In the genomic region with DNA sequence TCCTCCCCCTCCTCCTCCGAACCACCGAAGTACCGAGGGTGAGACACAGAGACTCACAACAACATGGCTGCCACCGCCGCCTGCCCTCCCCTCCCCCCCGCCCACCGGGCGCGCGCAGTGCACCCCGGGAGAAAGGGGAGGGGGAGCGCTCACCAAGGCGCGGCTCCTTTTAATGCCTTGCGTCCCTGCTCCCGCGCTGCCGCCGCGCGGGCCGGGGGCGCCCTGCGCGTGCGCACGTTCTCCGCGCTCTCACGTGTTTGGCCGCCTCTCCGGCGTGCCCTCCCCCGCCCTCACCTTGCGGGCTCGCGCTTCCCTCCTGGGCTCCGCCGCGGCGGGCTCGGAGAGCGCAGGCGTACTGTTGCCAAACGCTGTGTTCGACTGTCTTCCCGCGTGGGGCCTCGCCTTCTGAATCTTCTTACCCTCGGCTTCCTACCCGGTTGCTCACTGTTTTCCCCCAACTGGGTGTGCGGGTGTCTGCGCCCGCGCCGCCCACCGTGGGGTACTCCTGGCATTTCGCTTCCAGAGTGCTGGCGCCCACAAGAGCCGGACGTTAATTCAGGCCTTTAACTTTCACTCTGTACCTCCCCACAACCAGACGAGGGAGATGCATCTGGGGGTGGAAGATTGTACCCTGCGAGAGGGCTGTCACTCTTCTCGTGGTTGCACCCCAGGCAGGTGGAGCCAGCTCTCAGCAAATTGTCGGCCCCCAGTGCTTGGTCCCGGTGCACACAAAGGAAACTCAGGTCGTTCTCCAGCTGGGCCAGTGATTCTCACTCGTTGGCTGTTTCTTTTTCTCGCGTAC, we compare ENCODE assay signal across 8 cellular contexts. TPM values are rescaled to one million over a fixed set of nuclear protein-coding genes. Genes with fewer than 3 reads are reported as not detected.
DNase-seq lines count a peak whose midpoint lies in the region; ATAC-seq and TF ChIP-seq lines count a peak whose summit lies in the region.

A gene with protein sequence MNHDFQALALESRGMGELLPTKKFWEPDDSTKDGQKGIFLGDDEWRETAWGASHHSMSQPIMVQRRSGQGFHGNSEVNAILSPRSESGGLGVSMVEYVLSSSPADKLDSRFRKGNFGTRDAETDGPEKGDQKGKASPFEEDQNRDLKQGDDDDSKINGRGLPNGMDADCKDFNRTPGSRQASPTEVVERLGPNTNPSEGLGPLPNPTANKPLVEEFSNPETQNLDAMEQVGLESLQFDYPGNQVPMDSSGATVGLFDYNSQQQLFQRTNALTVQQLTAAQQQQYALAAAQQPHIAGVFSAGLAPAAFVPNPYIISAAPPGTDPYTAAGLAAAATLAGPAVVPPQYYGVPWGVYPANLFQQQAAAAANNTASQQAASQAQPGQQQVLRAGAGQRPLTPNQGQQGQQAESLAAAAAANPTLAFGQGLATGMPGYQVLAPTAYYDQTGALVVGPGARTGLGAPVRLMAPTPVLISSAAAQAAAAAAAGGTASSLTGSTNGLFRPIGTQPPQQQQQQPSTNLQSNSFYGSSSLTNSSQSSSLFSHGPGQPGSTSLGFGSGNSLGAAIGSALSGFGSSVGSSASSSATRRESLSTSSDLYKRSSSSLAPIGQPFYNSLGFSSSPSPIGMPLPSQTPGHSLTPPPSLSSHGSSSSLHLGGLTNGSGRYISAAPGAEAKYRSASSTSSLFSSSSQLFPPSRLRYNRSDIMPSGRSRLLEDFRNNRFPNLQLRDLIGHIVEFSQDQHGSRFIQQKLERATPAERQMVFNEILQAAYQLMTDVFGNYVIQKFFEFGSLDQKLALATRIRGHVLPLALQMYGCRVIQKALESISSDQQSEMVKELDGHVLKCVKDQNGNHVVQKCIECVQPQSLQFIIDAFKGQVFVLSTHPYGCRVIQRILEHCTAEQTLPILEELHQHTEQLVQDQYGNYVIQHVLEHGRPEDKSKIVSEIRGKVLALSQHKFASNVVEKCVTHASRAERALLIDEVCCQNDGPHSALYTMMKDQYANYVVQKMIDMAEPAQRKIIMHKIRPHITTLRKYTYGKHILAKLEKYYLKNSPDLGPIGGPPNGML (minus strand): TSS at position 92 of the 802 bp plus-strand sequence. CDS start 23,484 bp downstream, outside the sequence.

- DNase-seq in NCI-H187 treated with DMSO at 0.1 percent for 48 hours (lab: John Stamatoyannopoulos, UW) (peak; percentile 93), T-helper 2 cell (peak; percentile 90 to 99 (median 93)), left ventricle myocardium superior (peak; percentile 96), prostate gland (ENCODE audit: low spot score) (peak; percentile 93), ureter (ENCODE audit: low spot score) (peak; percentile 94)

- WGBS in prostate gland, result under 1% methylated on average over 44 of the region's 70 CpGs

- TF ChIP-seq POLR2A in GM18505 (IDR thresholded peaks at IDR 0.05; ENCODE audit: borderline replicate concordance, extremely low read depth, insufficient read depth, insufficient read length) (peak; percentile 90), prostate gland (IDR thresholded peaks at IDR 0.05) (peak; percentile 76)

- H3K27me3 ChIP-seq in prostate gland (replicated peaks; ENCODE audit: insufficient read depth), result no peaks in the 10 kb centered on the region

- H3K36me3 ChIP-seq in prostate gland, result no peaks in the 10 kb centered on the region

- intact Hi-C loops in left ventricle myocardium superior (cut with micrococcal nuclease), result no loop called here
- intact Hi-C loops in prostate gland (cut with DNase I), result no loop called here

- H3K27ac ChIP-seq in angular gyrus (ENCODE audit: low read depth, low read length) (peak within 1 kb of the TSS; percentile 94), prostate gland (peak within 1 kb of the TSS; percentile 98)

- no peaks in the 10 kb centered on the region for H3K9me3 ChIP-seq in prostate gland

- ATAC-seq in GM18505 (IDR thresholded peaks at IDR 0.05; ENCODE audit: unreplicated experiment), result peak; percentile 82
- ATAC-seq in HG02970 (IDR thresholded peaks at IDR 0.05; ENCODE audit: low FRiP score, unreplicated experiment), result peak; percentile 82
- peak; percentile 97 for ATAC-seq in left ventricle myocardium superior

- peak in 2 of 4 experiments; percentile 15 to 53 for TF ChIP-seq CTCF in prostate gland (IDR thresholded peaks at IDR 0.05)

- peak within 1 kb of the TSS; percentile 89 to 90 for H3K4me3 ChIP-seq in prostate gland

- H3K4me1 ChIP-seq in prostate gland (replicated peaks), result peaks cover 10% of the 10 kb centered on the region

RNA-seq across cellular contexts. Expression of the gene that starts here (rescaled TPM):
- 80.6 TPM for total RNA-seq in left ventricle myocardium superior
- 10 to 100 TPM; 60.8 to 89.0 TPM for total RNA-seq in prostate gland
- total RNA-seq in ureter, result 123 TPM

Comparison
In these comparisons a context has a peak if more than half of its experiments do, and no peak if none do; other contexts are left out.
1. Peak in every context shown above with its lines: DNase-seq, ATAC-seq, H3K4me3 ChIP-seq and H3K27ac ChIP-seq.